ENCODE assay signal across 1 cellular context in genomic region chr1:161427733-161428516, GRCh38.
TF ChIP-seq lines count a peak whose summit lies in the region.

No MANE protein-coding gene starts in this region.

TF ChIP-seq in H1, 55 proteins besides CTCF, POLR2A, EP300 and RAD21 (continued from another document):
- TF ChIP-seq, protein P1, sequence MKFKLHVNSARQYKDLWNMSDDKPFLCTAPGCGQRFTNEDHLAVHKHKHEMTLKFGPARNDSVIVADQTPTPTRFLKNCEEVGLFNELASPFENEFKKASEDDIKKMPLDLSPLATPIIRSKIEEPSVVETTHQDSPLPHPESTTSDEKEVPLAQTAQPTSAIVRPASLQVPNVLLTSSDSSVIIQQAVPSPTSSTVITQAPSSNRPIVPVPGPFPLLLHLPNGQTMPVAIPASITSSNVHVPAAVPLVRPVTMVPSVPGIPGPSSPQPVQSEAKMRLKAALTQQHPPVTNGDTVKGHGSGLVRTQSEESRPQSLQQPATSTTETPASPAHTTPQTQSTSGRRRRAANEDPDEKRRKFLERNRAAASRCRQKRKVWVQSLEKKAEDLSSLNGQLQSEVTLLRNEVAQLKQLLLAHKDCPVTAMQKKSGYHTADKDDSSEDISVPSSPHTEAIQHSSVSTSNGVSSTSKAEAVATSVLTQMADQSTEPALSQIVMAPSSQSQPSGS (IDR thresholded peaks at IDR 0.05; ENCODE audit: low read length), result peak; percentile 50
- TF ChIP-seq EGR1 (IDR thresholded peaks at IDR 0.05; ENCODE audit: borderline replicate concordance, low read depth, low read length) (no peak), YY1 (IDR thresholded peaks at IDR 0.05; ENCODE audit: low read depth, low read length) (no peak), SIRT6 (IDR thresholded peaks at IDR 0.05; ENCODE audit: low read length) (no peak), SP4 (IDR thresholded peaks at IDR 0.05; ENCODE audit: low read length) (no peak), KDM5A (IDR thresholded peaks at IDR 0.05; ENCODE audit: low read length) (no peak), RBBP5 (IDR thresholded peaks at IDR 0.05; ENCODE audit: borderline replicate concordance, low read depth, low read length) (peak; percentile 64; the same call in 1 of the 2 replicates), SIX5 (IDR thresholded peaks at IDR 0.05; ENCODE audit: low read depth, low read length) (no peak), TAF7 (optimal IDR thresholded peaks at IDR 0.05; ENCODE audit: borderline replicate concordance, low read depth, low read length) (no peak), SRF (IDR thresholded peaks at IDR 0.05; ENCODE audit: low read depth, low read length) (no peak), ASH2L (IDR thresholded peaks at IDR 0.05; ENCODE audit: low read length) (peak; percentile 92), POU5F1 (IDR thresholded peaks at IDR 0.05; ENCODE audit: low read depth, low read length) (0 out of 2 replicates have a peak, but pooled peaks have one; percentile 61), SP2 (IDR thresholded peaks at IDR 0.05; ENCODE audit: low read length) (no peak), JUN (IDR thresholded peaks at IDR 0.05; ENCODE audit: low read depth, low read length) (no peak), NANOG (IDR thresholded peaks at IDR 0.05; ENCODE audit: insufficient read depth, low read depth, low read length, poor library complexity, severe bottlenecking) (peak; percentile 29), USF2 (IDR thresholded peaks at IDR 0.05; ENCODE audit: low read length) (no peak), CHD1 (IDR thresholded peaks at IDR 0.05; ENCODE audit: low read depth, low read length) (no peak), SUZ12 (IDR thresholded peaks at IDR 0.05; ENCODE audit: low read length) (no peak), CTBP2 (IDR thresholded peaks at IDR 0.05; ENCODE audit: borderline replicate concordance, insufficient read depth, insufficient read length, low read length) (no peak), SP1 (IDR thresholded peaks at IDR 0.05; ENCODE audit: low read depth, low read length) (no peak), HDAC6 (IDR thresholded peaks at IDR 0.05; ENCODE audit: low read depth, low read length) (no peak), CHD2 (IDR thresholded peaks at IDR 0.05; ENCODE audit: low read length) (no peak), MAFK (IDR thresholded peaks at IDR 0.05; ENCODE audit: low read depth, low read length) (peak; percentile 74; the same call in 1 of the 2 replicates), BCL11A (IDR thresholded peaks at IDR 0.05; ENCODE audit: low read depth in 2 of 2, low read length in 2 of 2) (no peak), RNF2 (IDR thresholded peaks at IDR 0.05; ENCODE audit: borderline replicate concordance, low read depth, low read length, missing control alignments, poor library complexity, severe bottlenecking) (no peak), TEAD4 (IDR thresholded peaks at IDR 0.05; ENCODE audit: low read depth, low read length) (peak; percentile 77), POLR2AphosphoS5 (IDR thresholded peaks at IDR 0.05; ENCODE audit: low read depth, low read length) (no peak), CEBPB (IDR thresholded peaks at IDR 0.05; ENCODE audit: low read depth, low read length) (peak; percentile 98), TBP (IDR thresholded peaks at IDR 0.05; ENCODE audit: low read depth, low read length) (peak; percentile 99), RXRA (IDR thresholded peaks at IDR 0.05; ENCODE audit: insufficient read depth, low read depth, low read length) (no peak), HDAC2 (IDR thresholded peaks at IDR 0.05; ENCODE audit: borderline replicate concordance in 1 of 2, low read depth in 2 of 2, low read length in 2 of 2) (no peak), EZH2 (IDR thresholded peaks at IDR 0.05; ENCODE audit: low read depth, low read length, severe bottlenecking) (no peak), SAP30 (IDR thresholded peaks at IDR 0.05; ENCODE audit: insufficient read depth, insufficient replicate concordance, low read length) (no peak), TAF1 (IDR thresholded peaks at IDR 0.05; ENCODE audit: low read depth, low read length) (no peak), BACH1 (IDR thresholded peaks at IDR 0.05; ENCODE audit: low read length) (no peak), TCF12 (IDR thresholded peaks at IDR 0.05; ENCODE audit: low read depth, low read length) (no peak)
- TF ChIP-seq, protein P2, sequence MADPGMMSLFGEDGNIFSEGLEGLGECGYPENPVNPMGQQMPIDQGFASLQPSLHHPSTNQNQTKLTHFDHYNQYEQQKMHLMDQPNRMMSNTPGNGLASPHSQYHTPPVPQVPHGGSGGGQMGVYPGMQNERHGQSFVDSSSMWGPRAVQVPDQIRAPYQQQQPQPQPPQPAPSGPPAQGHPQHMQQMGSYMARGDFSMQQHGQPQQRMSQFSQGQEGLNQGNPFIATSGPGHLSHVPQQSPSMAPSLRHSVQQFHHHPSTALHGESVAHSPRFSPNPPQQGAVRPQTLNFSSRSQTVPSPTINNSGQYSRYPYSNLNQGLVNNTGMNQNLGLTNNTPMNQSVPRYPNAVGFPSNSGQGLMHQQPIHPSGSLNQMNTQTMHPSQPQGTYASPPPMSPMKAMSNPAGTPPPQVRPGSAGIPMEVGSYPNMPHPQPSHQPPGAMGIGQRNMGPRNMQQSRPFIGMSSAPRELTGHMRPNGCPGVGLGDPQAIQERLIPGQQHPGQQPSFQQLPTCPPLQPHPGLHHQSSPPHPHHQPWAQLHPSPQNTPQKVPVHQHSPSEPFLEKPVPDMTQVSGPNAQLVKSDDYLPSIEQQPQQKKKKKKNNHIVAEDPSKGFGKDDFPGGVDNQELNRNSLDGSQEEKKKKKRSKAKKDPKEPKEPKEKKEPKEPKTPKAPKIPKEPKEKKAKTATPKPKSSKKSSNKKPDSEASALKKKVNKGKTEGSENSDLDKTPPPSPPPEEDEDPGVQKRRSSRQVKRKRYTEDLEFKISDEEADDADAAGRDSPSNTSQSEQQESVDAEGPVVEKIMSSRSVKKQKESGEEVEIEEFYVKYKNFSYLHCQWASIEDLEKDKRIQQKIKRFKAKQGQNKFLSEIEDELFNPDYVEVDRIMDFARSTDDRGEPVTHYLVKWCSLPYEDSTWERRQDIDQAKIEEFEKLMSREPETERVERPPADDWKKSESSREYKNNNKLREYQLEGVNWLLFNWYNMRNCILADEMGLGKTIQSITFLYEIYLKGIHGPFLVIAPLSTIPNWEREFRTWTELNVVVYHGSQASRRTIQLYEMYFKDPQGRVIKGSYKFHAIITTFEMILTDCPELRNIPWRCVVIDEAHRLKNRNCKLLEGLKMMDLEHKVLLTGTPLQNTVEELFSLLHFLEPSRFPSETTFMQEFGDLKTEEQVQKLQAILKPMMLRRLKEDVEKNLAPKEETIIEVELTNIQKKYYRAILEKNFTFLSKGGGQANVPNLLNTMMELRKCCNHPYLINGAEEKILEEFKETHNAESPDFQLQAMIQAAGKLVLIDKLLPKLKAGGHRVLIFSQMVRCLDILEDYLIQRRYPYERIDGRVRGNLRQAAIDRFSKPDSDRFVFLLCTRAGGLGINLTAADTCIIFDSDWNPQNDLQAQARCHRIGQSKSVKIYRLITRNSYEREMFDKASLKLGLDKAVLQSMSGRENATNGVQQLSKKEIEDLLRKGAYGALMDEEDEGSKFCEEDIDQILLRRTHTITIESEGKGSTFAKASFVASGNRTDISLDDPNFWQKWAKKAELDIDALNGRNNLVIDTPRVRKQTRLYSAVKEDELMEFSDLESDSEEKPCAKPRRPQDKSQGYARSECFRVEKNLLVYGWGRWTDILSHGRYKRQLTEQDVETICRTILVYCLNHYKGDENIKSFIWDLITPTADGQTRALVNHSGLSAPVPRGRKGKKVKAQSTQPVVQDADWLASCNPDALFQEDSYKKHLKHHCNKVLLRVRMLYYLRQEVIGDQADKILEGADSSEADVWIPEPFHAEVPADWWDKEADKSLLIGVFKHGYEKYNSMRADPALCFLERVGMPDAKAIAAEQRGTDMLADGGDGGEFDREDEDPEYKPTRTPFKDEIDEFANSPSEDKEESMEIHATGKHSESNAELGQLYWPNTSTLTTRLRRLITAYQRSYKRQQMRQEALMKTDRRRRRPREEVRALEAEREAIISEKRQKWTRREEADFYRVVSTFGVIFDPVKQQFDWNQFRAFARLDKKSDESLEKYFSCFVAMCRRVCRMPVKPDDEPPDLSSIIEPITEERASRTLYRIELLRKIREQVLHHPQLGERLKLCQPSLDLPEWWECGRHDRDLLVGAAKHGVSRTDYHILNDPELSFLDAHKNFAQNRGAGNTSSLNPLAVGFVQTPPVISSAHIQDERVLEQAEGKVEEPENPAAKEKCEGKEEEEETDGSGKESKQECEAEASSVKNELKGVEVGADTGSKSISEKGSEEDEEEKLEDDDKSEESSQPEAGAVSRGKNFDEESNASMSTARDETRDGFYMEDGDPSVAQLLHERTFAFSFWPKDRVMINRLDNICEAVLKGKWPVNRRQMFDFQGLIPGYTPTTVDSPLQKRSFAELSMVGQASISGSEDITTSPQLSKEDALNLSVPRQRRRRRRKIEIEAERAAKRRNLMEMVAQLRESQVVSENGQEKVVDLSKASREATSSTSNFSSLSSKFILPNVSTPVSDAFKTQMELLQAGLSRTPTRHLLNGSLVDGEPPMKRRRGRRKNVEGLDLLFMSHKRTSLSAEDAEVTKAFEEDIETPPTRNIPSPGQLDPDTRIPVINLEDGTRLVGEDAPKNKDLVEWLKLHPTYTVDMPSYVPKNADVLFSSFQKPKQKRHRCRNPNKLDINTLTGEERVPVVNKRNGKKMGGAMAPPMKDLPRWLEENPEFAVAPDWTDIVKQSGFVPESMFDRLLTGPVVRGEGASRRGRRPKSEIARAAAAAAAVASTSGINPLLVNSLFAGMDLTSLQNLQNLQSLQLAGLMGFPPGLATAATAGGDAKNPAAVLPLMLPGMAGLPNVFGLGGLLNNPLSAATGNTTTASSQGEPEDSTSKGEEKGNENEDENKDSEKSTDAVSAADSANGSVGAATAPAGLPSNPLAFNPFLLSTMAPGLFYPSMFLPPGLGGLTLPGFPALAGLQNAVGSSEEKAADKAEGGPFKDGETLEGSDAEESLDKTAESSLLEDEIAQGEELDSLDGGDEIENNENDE (IDR thresholded peaks at IDR 0.05; ENCODE audit: insufficient replicate concordance, low read length), result peak; percentile 70
- TF ChIP-seq, protein P3, sequence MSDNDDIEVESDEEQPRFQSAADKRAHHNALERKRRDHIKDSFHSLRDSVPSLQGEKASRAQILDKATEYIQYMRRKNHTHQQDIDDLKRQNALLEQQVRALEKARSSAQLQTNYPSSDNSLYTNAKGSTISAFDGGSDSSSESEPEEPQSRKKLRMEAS (IDR thresholded peaks at IDR 0.05), result no peak
